In the genomic region with DNA sequence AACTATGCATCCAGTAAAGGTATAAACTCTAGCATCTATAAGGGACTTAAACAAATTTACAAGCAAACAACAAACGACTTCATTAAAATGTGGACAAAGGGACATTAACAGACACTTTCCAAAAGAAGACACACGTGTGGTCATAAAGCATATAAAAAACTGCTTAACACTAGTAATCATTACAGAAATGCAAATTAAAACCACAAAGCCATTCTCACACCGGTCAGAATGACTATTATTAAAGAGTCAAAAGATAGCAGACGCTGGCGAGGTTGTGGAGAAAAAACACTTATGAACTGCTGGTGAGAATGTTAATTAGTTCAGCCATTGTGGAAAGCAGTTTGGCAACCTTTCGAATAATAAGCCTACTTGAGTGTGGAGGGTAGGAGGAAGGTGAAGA, we compare ENCODE assay signal across 20 cellular contexts.
"Had no signal": no experiment of that assay in that cellular context is flagged by ENCODE, and none has a peak within 500 bp of the region (broad histone marks: within the 10 kb centered on the region; RNA-seq: fewer than 3 reads in every experiment).

No MANE protein-coding gene starts in this region.

- H3K4me1 ChIP-seq: lower lobe of right lung, prostate gland, right atrium auricular region, testis, tibial artery had no signal

- H3K9me3 ChIP-seq: prostate gland, testis had no signal

- H3K27ac ChIP-seq: dorsolateral prefrontal cortex, lower lobe of right lung, prostate gland, right atrium auricular region, testis, tibial artery had no signal

- H3K36me3 Mint-ChIP-seq: stimulated activated memory B cell treated with anti-CD40 and anti-IgM and Interleukin-4, amounts not matched to agents 10 μg/mL and 1 μg/mL and 100 μg/mL, for 72 hours; type B pancreatic cell had no signal

- H3K4me1 Mint-ChIP-seq: naive thymus-derived CD8-positive, alpha-beta T cell; nephron progenitor cell; stimulated activated memory B cell treated with anti-CD40 and anti-IgM and Interleukin-4, amounts not matched to agents 10 μg/mL and 1 μg/mL and 100 μg/mL, for 72 hours had no signal

- H3K27ac Mint-ChIP-seq: naive thymus-derived CD8-positive, alpha-beta T cell; nephron progenitor cell; stimulated activated memory B cell treated with anti-CD40 and anti-IgM and Interleukin-4, amounts not matched to agents 10 μg/mL and 1 μg/mL and 100 μg/mL, for 72 hours; type B pancreatic cell had no signal

- H3K4me3 ChIP-seq: dorsolateral prefrontal cortex, lower lobe of right lung, prostate gland, right atrium auricular region, smooth muscle cell, testis, tibial artery had no signal

- H3K27me3 ChIP-seq: dorsolateral prefrontal cortex, right atrium auricular region, testis, tibial artery had no signal

- H3K4me2 ChIP-seq: smooth muscle cell had no signal

- H3K27me3 Mint-ChIP-seq: naive thymus-derived CD8-positive, alpha-beta T cell; stimulated activated memory B cell treated with anti-CD40 and anti-IgM and Interleukin-4, amounts not matched to agents 10 μg/mL and 1 μg/mL and 100 μg/mL, for 72 hours had no signal

- H3K4me3 Mint-ChIP-seq: naive thymus-derived CD8-positive, alpha-beta T cell; nephron progenitor cell; stimulated activated memory B cell treated with anti-CD40 and anti-IgM and Interleukin-4, amounts not matched to agents 10 μg/mL and 1 μg/mL and 100 μg/mL, for 72 hours; type B pancreatic cell had no signal

- ATAC-seq: left ventricle myocardium superior; lower lobe of right lung; naive thymus-derived CD8-positive, alpha-beta T cell; sciatic nerve; stimulated activated memory B cell treated with anti-CD40 and anti-IgM and Interleukin-4, amounts not matched to agents 10 μg/mL and 1 μg/mL and 100 μg/mL, for 72 hours; stimulated activated naive CD8-positive, alpha-beta T cell treated with anti-CD3 and anti-CD28 coated beads, Interleukin-15, Interleukin-2, amounts not matched to agents 100 U/mL and 50 U/mL, for 24 hours had no signal

- DNase-seq: dorsolateral prefrontal cortex; effector CD4-positive, alpha-beta T cell; hypothalamus; left ventricle myocardium superior; lower lobe of right lung; naive thymus-derived CD8-positive, alpha-beta T cell; nephron progenitor cell; nucleus accumbens; stimulated activated CD4-positive, alpha-beta T cell treated with anti-CD3 and anti-CD28 coated beads, Interleukin-2, amount 100 ng/mL, for 24 hours; stimulated activated CD4-positive, alpha-beta T cell treated with anti-CD3 and anti-CD28 coated beads, Interleukin-4, amount 100 ng/mL, for 4 hours; stimulated activated naive CD8-positive, alpha-beta T cell treated with anti-CD3 and anti-CD28 coated beads, Interleukin-15, Interleukin-2, amounts not matched to agents 100 U/mL and 50 U/mL, for 24 hours; substantia nigra; testis; tibial artery had no signal

- H3K36me3 ChIP-seq: lower lobe of right lung, prostate gland, right atrium auricular region, tibial artery had no signal
